In the genomic region with DNA sequence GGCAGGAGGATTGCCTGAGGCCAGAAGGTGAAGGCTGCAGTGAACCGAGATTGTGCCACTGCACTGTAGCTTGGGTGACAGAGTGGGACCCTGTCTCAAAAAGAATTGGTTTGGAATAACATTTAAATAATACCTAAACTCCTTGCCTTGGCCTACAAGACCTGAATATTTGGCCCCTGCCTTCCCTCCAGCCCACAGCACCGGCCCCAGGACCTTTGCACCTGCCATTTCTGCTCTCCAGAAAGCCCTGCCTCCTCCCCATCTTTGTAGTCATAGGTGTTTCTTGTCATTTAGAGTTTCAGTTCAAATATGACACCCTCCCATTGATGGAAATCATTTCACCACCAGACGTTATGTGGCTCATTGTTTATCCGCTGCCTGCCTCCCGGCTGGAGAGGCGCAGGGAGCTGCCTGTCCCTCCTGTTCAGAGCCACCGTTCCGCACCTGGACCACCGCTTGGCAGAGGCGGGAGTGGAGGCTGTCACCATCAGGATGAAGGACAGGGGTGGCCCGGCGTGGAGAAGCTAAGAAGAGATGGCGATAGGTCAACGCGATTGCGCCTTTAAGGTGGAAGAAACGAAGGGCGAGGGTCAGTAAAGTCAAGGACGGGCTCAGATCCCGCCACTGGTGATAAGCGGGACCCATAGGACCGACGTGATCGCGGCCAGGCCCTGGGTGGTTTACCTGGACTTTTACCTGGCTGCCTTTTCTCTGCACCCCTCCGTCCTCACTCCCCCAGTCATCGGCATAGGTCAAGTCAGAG, we compare ENCODE assay signal across 8 cellular contexts. TPM values are rescaled to one million over a fixed set of nuclear protein-coding genes. Genes with fewer than 3 reads are reported as not detected.
DNase-seq lines count a peak whose midpoint lies in the region; ATAC-seq and TF ChIP-seq lines count a peak whose summit lies in the region.

No MANE protein-coding gene starts in this region.

- H3K9me3 ChIP-seq in HEK293 (ENCODE audit: control insufficient read depth, insufficient read depth, low read depth, low read length) (no peaks in the 10 kb centered on the region), gastroesophageal sphincter (no peaks in the 10 kb centered on the region)

- CTCF ChIA-PET in HEK293 (lab: Yijun Ruan, JAX): interaction anchor here (0.5 to 2.6 kb wide), 10 partner anchors 8 to 1591 kb away, joined by 3 to 17 read pairs (median 4); no protein-coding TSS in a partner anchor

- POLR2A ChIA-PET in HEK293 (lab: Yijun Ruan, JAX): interaction anchor here (1.1 kb wide), 1 partner anchor 8 kb away, joined by 5 read pairs; no protein-coding TSS in a partner anchor

- H3K36me3 ChIP-seq in HEK293 (ENCODE audit: control insufficient read depth in 2 of 2, insufficient read depth in 1 of 2, low read length in 2 of 2): no peaks in the 10 kb centered on the region
- H3K36me3 ChIP-seq in gastroesophageal sphincter: no peaks in the 10 kb centered on the region

- no peak for TF ChIP-seq CTCF in HEK293 (tag by site-specific recombination; IDR thresholded peaks at IDR 0.05)
- no peak for TF ChIP-seq CTCF in WI38 (IDR thresholded peaks at IDR 0.05; ENCODE audit: low read depth, low read length)
- TF ChIP-seq CTCF in gastroesophageal sphincter (IDR thresholded peaks at IDR 0.05): no peak

- TF ChIP-seq POLR2A in gastroesophageal sphincter (IDR thresholded peaks at IDR 0.05): no peak

- 38 to 41% methylated on average over 11 to 16 of the region's 27 CpGs for WGBS in gastroesophageal sphincter (ENCODE audit: low coverage in 1 of 2), 2 donors

- H3K4me3 ChIP-seq in HEK293 (ENCODE audit: low read depth, low read length) (no peak overlapping the region), WI38 (ENCODE audit: low read depth, low read length) (0 out of 2 replicates have a peak overlapping the region, but pooled peaks have one; percentile 20), gastroesophageal sphincter (peak overlapping the region in 1 of 2 donors; percentile 86), skin epidermis (peak overlapping the region; percentile 56 to 88 (median 72))

- TF ChIP-seq EP300 in gastroesophageal sphincter (IDR thresholded peaks at IDR 0.05): no peak

- H3K4me1 ChIP-seq in HEK293 (ENCODE audit: control insufficient read depth, insufficient read depth, low read length) (peaks cover 11% of the 10 kb centered on the region; the same call in 1 of the 2 replicates), gastroesophageal sphincter (peaks cover 0 to 69% (median 23%) of the 10 kb centered on the region in 3 donors)

- H3K27ac ChIP-seq in HEK293 (ENCODE audit: extremely low read depth, low read depth, low read length) (peak overlapping the region; percentile 10; the same call in 1 of the 2 replicates), gastroesophageal sphincter (peak overlapping the region in 3 of 4 donors; percentile 95 to 96 (median 95)), skin epidermis (peak overlapping the region in 18 of 21 experiments; percentile 5 to 90 (median 84))

- no peak for DNase-seq in NCI-H1048 (lab: John Stamatoyannopoulos, UW)
- no peak for DNase-seq in cortex of kidney (lab: John Stamatoyannopoulos, UW)
- no peak for DNase-seq in DMS53 treated with DMSO at 0.1 percent for 48 hours (lab: John Stamatoyannopoulos, UW; ENCODE audit: unreplicated experiment)
- DNase-seq in NCI-H2171 treated with DMSO at 0.1 percent for 48 hours (lab: John Stamatoyannopoulos, UW): no peak

- no peaks in the 10 kb centered on the region for H3K27me3 ChIP-seq in gastroesophageal sphincter

- ATAC-seq in gastroesophageal sphincter: no peak

TF ChIP-seq in HEK293, 187 proteins besides CTCF, POLR2A, EP300 and RAD21:
- no peak for TF ChIP-seq ZNF48 (tag by site-specific recombination; IDR thresholded peaks at IDR 0.05)
- peak; percentile 91 for TF ChIP-seq ZNF623 (tag by site-specific recombination; IDR thresholded peaks at IDR 0.05)
- no peak for TF ChIP-seq ZNF560 (tag by site-specific recombination; IDR thresholded peaks at IDR 0.05; ENCODE audit: borderline replicate concordance)
- TF ChIP-seq GLIS2 (tag by site-specific recombination; IDR thresholded peaks at IDR 0.05): 0 out of 2 replicates have a peak, but pooled peaks have one; percentile 24
- TF ChIP-seq ZNF791 (tag by site-specific recombination; IDR thresholded peaks at IDR 0.05): no peak
- TF ChIP-seq ZNF555 (tag by site-specific recombination; conservative IDR thresholded peaks at IDR 0.05): no peak
TF ChIP-seq in HEK293: peak in this region for 2.

RNA-seq across cellular contexts. Expression of a gene that starts 0.6 kb away (rescaled TPM):
- total RNA-seq in gastroesophageal sphincter: 10 to 100 TPM; 47.3 to 70.1 (median 50.0) TPM

Comparison
In these comparisons a context has a peak if more than half of its experiments do, and no peak if none do; other contexts are left out.
1. H3K27ac ChIP-seq: peak in every context shown above with its lines; median percentile 95 in gastroesophageal sphincter; 84 in skin epidermis; 10 in HEK293.